In the genomic region with DNA sequence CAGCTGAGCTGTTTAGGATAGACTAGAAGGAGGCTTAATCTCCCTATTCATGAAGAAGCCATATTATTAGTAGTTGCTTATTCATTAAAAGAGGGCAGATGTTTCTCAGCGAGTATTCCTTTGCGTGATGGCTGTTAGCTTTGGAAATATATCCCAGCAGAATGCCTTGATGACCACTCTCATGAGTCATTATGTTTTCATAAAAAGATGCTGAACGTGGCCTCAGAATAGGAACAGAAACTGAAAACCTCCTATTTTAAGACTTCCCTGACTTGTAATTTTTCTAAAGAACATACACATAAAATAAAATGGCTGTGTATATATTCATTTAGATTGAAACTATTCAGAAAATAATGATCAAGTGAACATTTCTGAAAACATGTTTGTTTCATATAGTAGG, we compare ENCODE assay signal across 11 cellular contexts.
DNase-seq lines count a peak whose midpoint lies in the region; ATAC-seq and TF ChIP-seq lines count a peak whose summit lies in the region.
"Had no signal": no experiment of that assay in that cellular context is flagged by ENCODE, and none has a peak within 500 bp of the region (broad histone marks: within the 10 kb centered on the region; RNA-seq: fewer than 3 reads in every experiment).

No MANE protein-coding gene starts in this region.

- DNase-seq in EH (ENCODE audit: low read depth) (peak; percentile 65), choroid plexus epithelial cell (ENCODE audit: low read depth) (peak; percentile 88), amygdala (lab: John Stamatoyannopoulos, UW) (no peak), activated gamma-delta T cell treated with Interleukin-2 at 50 U/mL for 16 hours (no peak)
- no peak for DNase-seq in activated CD4-positive, alpha-beta T cell treated with anti-CD3 and anti-CD28 coated beads for 1 hour
- no peak for DNase-seq in activated CD4-positive, alpha-beta T cell treated with anti-CD3 and anti-CD28 coated beads for 4 hours
- DNase-seq: aorta; left colon; stimulated activated CD4-positive, alpha-beta T cell treated with anti-CD3 and anti-CD28 coated beads, Interleukin-2, amount 100 ng/mL, for 48 hours had no signal

- ATAC-seq in GM21526 (IDR thresholded peaks at IDR 0.05; ENCODE audit: low FRiP score, unreplicated experiment) (peak; percentile 80), HG03442 (IDR thresholded peaks at IDR 0.05; ENCODE audit: unreplicated experiment) (peak; percentile 87)
- ATAC-seq: left colon had no signal

- TF ChIP-seq CTCF in choroid plexus epithelial cell (conservative IDR thresholded peaks at IDR 0.05; ENCODE audit: low read depth, low read length): no peak

- no peak overlapping the region for H3K4me3 ChIP-seq in choroid plexus epithelial cell (ENCODE audit: low read depth, low read length)

Comparison
In these comparisons a context has a peak if more than half of its experiments do, and no peak if none do; other contexts are left out.
1. DNase-seq: peak in EH (single experiment) and choroid plexus epithelial cell (single experiment); none in amygdala (0 of 56), activated CD4-positive, alpha-beta T cell treated with anti-CD3 and anti-CD28 coated beads for 1 hour (single experiment), activated CD4-positive, alpha-beta T cell treated with anti-CD3 and anti-CD28 coated beads for 4 hours (0 of 2) and activated gamma-delta T cell treated with Interleukin-2 at 50 U/mL for 16 hours (single experiment).